Comparison of ENCODE assay signal across 15 cellular contexts in the genomic region with DNA sequence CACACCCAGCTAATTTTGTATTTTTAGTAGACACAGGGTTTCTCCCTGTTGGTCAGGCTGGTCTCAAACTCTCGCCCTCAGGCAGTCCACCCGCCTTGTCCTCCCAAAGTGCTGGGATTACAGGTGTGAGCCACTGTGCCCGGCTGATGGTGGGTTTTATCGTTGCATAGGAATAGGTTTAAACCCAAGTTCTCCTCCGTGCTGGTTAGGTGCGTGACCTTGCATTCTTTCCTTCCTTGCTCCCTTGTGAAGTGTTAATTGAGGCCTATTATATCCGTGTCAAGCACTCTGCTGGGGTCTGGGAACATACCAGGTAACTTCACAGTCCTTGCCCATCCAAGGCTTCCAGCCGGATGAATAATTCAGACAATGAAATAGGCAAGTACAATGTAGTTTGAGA. TPM values are rescaled to one million over a fixed set of nuclear protein-coding genes. Genes with fewer than 3 reads are reported as not detected.
DNase-seq lines count a peak whose midpoint lies in the region; ATAC-seq and TF ChIP-seq lines count a peak whose summit lies in the region.
"Had no signal": no experiment of that assay in that cellular context is flagged by ENCODE, and none has a peak within 500 bp of the region (broad histone marks: within the 10 kb centered on the region; RNA-seq: fewer than 3 reads in every experiment).

No MANE protein-coding gene starts in this region.

- peaks cover 1% of the 10 kb centered on the region for H3K79me1 ChIP-seq in trophoblast cell (ENCODE audit: low read length)

- peaks cover 23% of the 10 kb centered on the region for H3K27me3 Mint-ChIP-seq in WTC11 (ENCODE audit: low read depth)
- peaks cover 27% of the 10 kb centered on the region for H3K27me3 Mint-ChIP-seq in activated T-cell treated with anti-CD3 and anti-CD28 coated beads, Interleukin-2, amount 50 U/mL, for 24 hours

- no peaks in the 10 kb centered on the region for H3K36me3 ChIP-seq in trophoblast cell (ENCODE audit: control insufficient read depth in 1 of 2, insufficient read depth in 2 of 2, low read length in 2 of 2)
- H3K36me3 ChIP-seq: HAP-1 had no signal

- H3K27ac ChIP-seq in trophoblast cell (ENCODE audit: low read depth, low read length) = no peak overlapping the region
- H3K27ac ChIP-seq: C4-2B had no signal

- no peak overlapping the region for H4K91ac ChIP-seq in trophoblast cell (ENCODE audit: low read depth, low read length)

- peak overlapping the region; percentile 67 for H3K27ac Mint-ChIP-seq in WTC11
- H3K27ac Mint-ChIP-seq in activated T-cell treated with anti-CD3 and anti-CD28 coated beads, Interleukin-2, amount 50 U/mL, for 24 hours = no peak overlapping the region
- H3K27ac Mint-ChIP-seq: B cell; CD4-positive, alpha-beta memory T cell had no signal

- H3K4me1 ChIP-seq in trophoblast cell (ENCODE audit: control insufficient read depth in 1 of 2, insufficient read depth in 2 of 2, low read length in 2 of 2) = no peaks in the 10 kb centered on the region
- H3K4me1 ChIP-seq: HAP-1 had no signal

- no CpG with 5 or more reads among the region's 8 CpGs for WGBS in trophoblast cell (ENCODE audit: extremely low coverage, insufficient coverage, insufficient read length)

- no peak overlapping the region for H3K14ac ChIP-seq in trophoblast cell (ENCODE audit: low read length)

- no peak overlapping the region for H3K4ac ChIP-seq in trophoblast cell (ENCODE audit: low read depth, low read length)

- peak overlapping the region; percentile 9 for H2AFZ ChIP-seq in trophoblast cell (ENCODE audit: insufficient read depth, low read length, poor library complexity)

- no peaks in the 10 kb centered on the region for H3K9me3 Mint-ChIP-seq in WTC11
- H3K9me3 Mint-ChIP-seq in activated T-cell treated with anti-CD3 and anti-CD28 coated beads, Interleukin-2, amount 50 U/mL, for 24 hours = no peaks in the 10 kb centered on the region
- H3K9me3 Mint-ChIP-seq: CD4-positive, alpha-beta memory T cell had no signal

- H3K79me2 ChIP-seq in trophoblast cell (ENCODE audit: control insufficient read depth, insufficient read depth, low read length, poor library complexity) = no peaks in the 10 kb centered on the region

- CTCF ChIA-PET in WTC11 (lab: Charles Lee) = interaction anchor here (0.9 to 1.4 kb wide), 2 partner anchors 149 to 185 kb away, joined by 3 read pairs; no protein-coding TSS in a partner anchor

- no peak for TF ChIP-seq CTCF in WTC11 (IDR thresholded peaks at IDR 0.05)

- H2AK5ac ChIP-seq in trophoblast cell (ENCODE audit: low read length) = no peak overlapping the region

- peaks cover 2% of the 10 kb centered on the region for H3K9me3 ChIP-seq in trophoblast cell (ENCODE audit: insufficient read depth, low read depth, low read length)
- H3K9me3 ChIP-seq: HAP-1 had no signal

- no peak overlapping the region for H4K8ac ChIP-seq in trophoblast cell (ENCODE audit: low read depth, low read length)

- no peak overlapping the region for H3K9ac ChIP-seq in trophoblast cell (ENCODE audit: low read length)

- H2BK12ac ChIP-seq in trophoblast cell (ENCODE audit: low read length) = no peak overlapping the region

- no peak overlapping the region for H2BK5ac ChIP-seq in trophoblast cell (ENCODE audit: low read depth, low read length, poor library complexity)

- no peak overlapping the region for H3K4me3 Mint-ChIP-seq in WTC11
- no peak overlapping the region for H3K4me3 Mint-ChIP-seq in activated T-cell treated with anti-CD3 and anti-CD28 coated beads, Interleukin-2, amount 50 U/mL, for 24 hours
- H3K4me3 Mint-ChIP-seq: B cell; CD4-positive, alpha-beta memory T cell had no signal

- H3K4me3 ChIP-seq in trophoblast cell (ENCODE audit: low read depth, low read length) = no peak overlapping the region
- H3K4me3 ChIP-seq: HAP-1 had no signal

- no peaks in the 10 kb centered on the region for H3K36me3 Mint-ChIP-seq in WTC11
- H3K36me3 Mint-ChIP-seq in activated T-cell treated with anti-CD3 and anti-CD28 coated beads, Interleukin-2, amount 50 U/mL, for 24 hours (ENCODE audit: low read depth) = no peaks in the 10 kb centered on the region
- H3K36me3 Mint-ChIP-seq: CD4-positive, alpha-beta memory T cell had no signal

- H3K4me1 Mint-ChIP-seq in WTC11 = peaks cover 56% of the 10 kb centered on the region
- H3K4me1 Mint-ChIP-seq in activated T-cell treated with anti-CD3 and anti-CD28 coated beads, Interleukin-2, amount 50 U/mL, for 24 hours (ENCODE audit: low read depth) = no peaks in the 10 kb centered on the region
- H3K4me1 Mint-ChIP-seq: B cell had no signal

- POLR2A ChIA-PET in WTC11 (lab: Charles Lee) = no interaction called here

- H3K18ac ChIP-seq in trophoblast cell (ENCODE audit: low read length) = no peak overlapping the region

- no peaks in the 10 kb centered on the region for H3K27me3 ChIP-seq in trophoblast cell (ENCODE audit: insufficient read depth, low read length)

- H3K4me2 ChIP-seq in trophoblast cell (ENCODE audit: low read length) = no peak overlapping the region

- ATAC-seq in WTC11 = peak; percentile 88
- no peak for ATAC-seq in GM21423 (IDR thresholded peaks at IDR 0.05; ENCODE audit: unreplicated experiment)
- ATAC-seq in HG03039 (IDR thresholded peaks at IDR 0.05; ENCODE audit: unreplicated experiment) = no peak
- ATAC-seq: HepG2 had no signal

- H4K12ac ChIP-seq in trophoblast cell (ENCODE audit: low read depth, low read length) = no peak overlapping the region

- DNase-seq in ELF-1 (ENCODE audit: low read depth, low spot score) = peak; percentile 68
- peak; percentile 46 for DNase-seq in WTC11 (ENCODE audit: low spot score)
- DNase-seq in iPS DF 19.7 (ENCODE audit: low read depth, low spot score) = peak; percentile 75
- no peak for DNase-seq in trophoblast cell
- no peak for DNase-seq in AG08395 (ENCODE audit: low spot score)
- DNase-seq in activated T-cell treated with anti-CD3 and anti-CD28 coated beads, Interleukin-2, amount 50 U/mL, for 24 hours = no peak
- DNase-seq: ACHN; CD4-positive, alpha-beta memory T cell; DMS79 had no signal

- no peak overlapping the region for H3K23ac ChIP-seq in trophoblast cell (ENCODE audit: low read length)

- no peak overlapping the region for H2BK120ac ChIP-seq in trophoblast cell (ENCODE audit: insufficient read depth, low read length, poor library complexity)

TF ChIP-seq in WTC11, 78 proteins besides CTCF, POLR2A, EP300 and RAD21:
- TF ChIP-seq, protein P1, sequence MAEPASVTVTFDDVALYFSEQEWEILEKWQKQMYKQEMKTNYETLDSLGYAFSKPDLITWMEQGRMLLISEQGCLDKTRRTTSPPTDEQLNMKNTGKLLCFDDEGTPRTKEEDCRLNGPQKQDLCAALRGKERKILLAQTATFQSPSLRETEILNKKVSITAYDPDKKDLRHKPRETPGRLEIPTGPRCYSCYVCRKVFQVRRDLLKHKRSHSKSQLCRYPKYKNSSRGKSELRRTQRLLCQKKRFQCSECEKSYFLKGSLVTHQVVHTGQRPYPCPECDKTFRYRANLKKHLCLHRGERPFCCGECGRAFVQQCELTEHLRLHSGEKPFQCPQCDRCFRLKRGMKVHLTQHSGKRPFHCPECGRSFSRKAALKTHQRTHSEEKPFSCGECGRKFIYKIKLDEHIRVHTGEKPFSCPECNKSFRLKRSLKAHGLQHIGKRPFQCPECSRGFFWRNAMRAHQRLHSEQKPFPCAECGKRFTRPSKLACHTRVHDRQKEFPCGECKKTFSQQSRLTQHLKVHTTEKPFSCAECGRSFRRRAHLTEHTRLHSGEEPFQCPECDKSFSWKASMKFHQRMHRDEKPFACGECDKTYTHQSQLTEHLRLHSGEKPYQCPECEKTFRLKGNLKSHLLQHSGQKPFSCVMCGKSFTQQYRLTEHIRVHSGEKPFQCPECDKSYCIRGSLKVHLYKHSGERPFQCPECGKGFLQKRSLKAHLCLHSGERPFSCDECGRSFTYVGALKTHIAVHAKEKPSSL (CRISPR knock-in tag; conservative IDR thresholded peaks at IDR 0.05) = no peak
- no peak for TF ChIP-seq KAT7 (CRISPR knock-in tag; IDR thresholded peaks at IDR 0.05; ENCODE audit: borderline replicate concordance)
- TF ChIP-seq ZNF138 (CRISPR knock-in tag; conservative IDR thresholded peaks at IDR 0.05) = no peak
- TF ChIP-seq TEAD1 (CRISPR knock-in tag; IDR thresholded peaks at IDR 0.05) = peak; percentile 29; the same call in 1 of the 2 replicates
TF ChIP-seq in WTC11: peak in this region for 1.

RNA-seq across cellular contexts. Expression of a gene that starts 19.3 kb away (rescaled TPM):
- 52.9 to 71.3 TPM (median 62.1 TPM) in 3 replicates for total RNA-seq in WTC11 (2021)
- polyA plus RNA-seq in trophoblast cell (2013) = 10.0 and 12.5 TPM in 2 replicates
- polyA plus RNA-seq: CD4-positive, alpha-beta memory T cell had no signal

Comparison
In these comparisons a context has a peak if more than half of its experiments do, and no peak if none do; other contexts are left out.
1. DNase-seq: peak in ELF-1 (single experiment), WTC11 (single experiment) and iPS DF 19.7 (single experiment); none in trophoblast cell (0 of 2), AG08395 (single experiment) and activated T-cell treated with anti-CD3 and anti-CD28 coated beads, Interleukin-2, amount 50 U/mL, for 24 hours (single experiment).